ENCODE assay signal across 9 cellular contexts in genomic region chr4:1300466-1301455, GRCh38. TPM values are rescaled to one million over a fixed set of nuclear protein-coding genes. Genes with fewer than 3 reads are reported as not detected.
DNase-seq lines count a peak whose midpoint lies in the region; ATAC-seq, FAIRE-seq and TF ChIP-seq lines count a peak whose summit lies in the region.
"Had no signal": no experiment of that assay in that cellular context is flagged by ENCODE, and none has a peak within 500 bp of the region (broad histone marks: within the 10 kb centered on the region; RNA-seq: fewer than 3 reads in every experiment).

No MANE protein-coding gene starts in this region.

- no peaks in the 10 kb centered on the region for H3K27me3 Mint-ChIP-seq in activated naive CD4-positive, alpha-beta T cell treated with anti-CD3 and anti-CD28 coated beads for 36 hours (ENCODE audit: low read depth)

- no peak overlapping the region for H3K27ac ChIP-seq in K562 (ENCODE audit: extremely low read depth, low read depth, low read length)
- peak overlapping the region in 2 of 3 donors; percentile 25 to 67 for H3K27ac ChIP-seq in right lobe of liver
- peak overlapping the region; percentile 45 to 56 for H3K27ac ChIP-seq in uterus
- H3K27ac ChIP-seq: KMS-11 had no signal

- CTCF ChIA-PET in activated naive CD4-positive, alpha-beta T cell treated with anti-CD3 and anti-CD28 coated beads for 36 hours (lab: Charles Lee) = interaction anchor here (0.6 to 0.7 kb wide), 2 partner anchors 61 to 246 kb away, joined by 3 to 4 read pairs; no protein-coding TSS in a partner anchor
- CTCF ChIA-PET in K562 (lab: Yijun Ruan, JAX; ENCODE audit: low intra/inter-chr PET ratio) = no interaction called here

- H4K20me1 ChIP-seq in K562 (replicated peaks; ENCODE audit: control insufficient read depth, insufficient read depth, low read length) = no peaks in the 10 kb centered on the region; the same call in 1 of the 2 replicates

- ATAC-seq in K562 (no peak), right lobe of liver (peak; percentile 54 to 75 (median 70)), HG02870 (IDR thresholded peaks at IDR 0.05; ENCODE audit: unreplicated experiment) (no peak)

- H3K4me1 Mint-ChIP-seq in activated naive CD4-positive, alpha-beta T cell treated with anti-CD3 and anti-CD28 coated beads for 36 hours (ENCODE audit: low read depth) = peaks cover 57% of the 10 kb centered on the region

- POLR2A ChIA-PET in K562 (lab: Yijun Ruan, JAX) = interaction anchor here (3.6 kb wide), 1 partner anchor 11 kb away, joined by 30 read pairs; the partner anchor contains the start of gene MAEA

- FAIRE-seq in K562 (lab: Jason Lieb, UNC) = no peak

- H3K79me2 ChIP-seq in K562 (ENCODE audit: control insufficient read depth, insufficient read depth, low read length) = peaks cover 89% of the 10 kb centered on the region

- no peak overlapping the region for H3K4me2 ChIP-seq in K562 (ENCODE audit: insufficient read depth, low read length)
- H3K4me2 ChIP-seq: KMS-11 had no signal

- peak; percentile 71 for DNase-seq in activated naive CD4-positive, alpha-beta T cell treated with anti-CD3 and anti-CD28 coated beads for 36 hours
- DNase-seq in activated naive CD4-positive, alpha-beta T cell treated with anti-CD3 and anti-CD28 coated beads, Interleukin-2, amount 50 U/mL, for 16 hours = no peak
- DNase-seq in K562 (ENCODE audit: extremely low read depth in 1 of 4, low spot score in 3 of 4) = no peak
- peak in 2 of 3 donors; percentile 60 to 76 for DNase-seq in right lobe of liver
- peak; percentile 45 to 66 for DNase-seq in uterus
- DNase-seq in NCI-H1694 treated with DMSO at 0.1 percent for 48 hours (lab: John Stamatoyannopoulos, UW) = no peak
- DNase-seq in H4 (ENCODE audit: low spot score) = no peak

- no peak overlapping the region for H3K4me3 ChIP-seq in K562
- H3K4me3 ChIP-seq in right lobe of liver = no peak overlapping the region
- H3K4me3 ChIP-seq in uterus = no peak overlapping the region

- H3K9ac ChIP-seq in K562 (ENCODE audit: insufficient read depth in 1 of 2, low read depth in 2 of 2, low read length in 2 of 2) = 0 out of 4 replicates have a peak overlapping the region, but pooled peaks of 1 of the 2 experiments have one; percentile 12
- H3K9ac ChIP-seq: KMS-11 had no signal

- no peak for TF ChIP-seq POLR2A in K562 (conservative IDR thresholded peaks at IDR 0.05)
- no peak for TF ChIP-seq POLR2A in right lobe of liver (IDR thresholded peaks at IDR 0.05)
- no peak for TF ChIP-seq POLR2A in uterus (IDR thresholded peaks at IDR 0.05)

- H3K4me1 ChIP-seq in K562 (replicated peaks in 1 of 2; ENCODE audit: control insufficient read depth in 2 of 2, insufficient read depth in 2 of 2, low read length in 2 of 2) (peaks cover 0 to 12% of the 10 kb centered on the region in 2 experiments; a peak in 4 of 5 replicates), right lobe of liver (no peaks in the 10 kb centered on the region), uterus (no peaks in the 10 kb centered on the region)

- 93% methylated on average over 38 of the region's 40 CpGs for WGBS in K562 (ENCODE audit: insufficient coverage, low coverage, missing lambda C conversion rate)
- 49% methylated on average over 12 of the region's 40 CpGs for WGBS in right lobe of liver (ENCODE audit: insufficient coverage, low coverage, low lambda C conversion rate, missing lambda C conversion rate)

- no peaks in the 10 kb centered on the region for H3K9me1 ChIP-seq in K562 (ENCODE audit: control insufficient read depth, insufficient read depth, low read length)

- TF ChIP-seq CTCF in K562 (IDR thresholded peaks at IDR 0.05 in 2 of 3, conservative IDR thresholded peaks at IDR 0.05 in 1 of 3; ENCODE audit: insufficient read depth in 2 of 3, low read depth in 1 of 3, low read length in 3 of 3) = no peak
- TF ChIP-seq CTCF in right lobe of liver (IDR thresholded peaks at IDR 0.05) = no peak
- TF ChIP-seq CTCF in uterus (IDR thresholded peaks at IDR 0.05) = no peak

- H2AFZ ChIP-seq in K562 (ENCODE audit: low read depth, low read length) = no peak overlapping the region

- BruUV-seq in K562 (replicated peaks; lab: Mats Ljungman, UMichigan) = no TSS peak

- TF ChIP-seq EP300 in K562 (IDR thresholded peaks at IDR 0.05; ENCODE audit: low read length) = no peak

- H3K36me3 ChIP-seq in K562 (ENCODE audit: control insufficient read depth, insufficient read depth, low read length) (peaks cover 74% of the 10 kb centered on the region; the same call in 2 of the 3 replicates), right lobe of liver (peaks cover 0 to 14% (median 4%) of the 10 kb centered on the region in 4 donors), uterus (no peaks in the 10 kb centered on the region)

- H3K4me3 Mint-ChIP-seq in activated naive CD4-positive, alpha-beta T cell treated with anti-CD3 and anti-CD28 coated beads for 36 hours = no peak overlapping the region

- TF ChIP-seq RAD21 in K562 (CRISPR knock-in tag; conservative IDR thresholded peaks at IDR 0.05 in 1 of 2, IDR thresholded peaks at IDR 0.05 in 1 of 2) = no peak

- peaks cover 19% of the 10 kb centered on the region for H3K36me3 Mint-ChIP-seq in activated naive CD4-positive, alpha-beta T cell treated with anti-CD3 and anti-CD28 coated beads for 36 hours (ENCODE audit: low read depth)

- H3K27me3 ChIP-seq in K562 (ENCODE audit: control insufficient read depth in 2 of 2, insufficient read depth in 2 of 2, low read length in 2 of 2) = no peaks in the 10 kb centered on the region
- no peaks in the 10 kb centered on the region for H3K27me3 ChIP-seq in right lobe of liver
- no peaks in the 10 kb centered on the region for H3K27me3 ChIP-seq in uterus

- no peaks in the 10 kb centered on the region for H3K9me3 ChIP-seq in K562 (replicated peaks; ENCODE audit: control insufficient read depth, insufficient read depth, low read depth, low read length)
- no peaks in the 10 kb centered on the region for H3K9me3 ChIP-seq in right lobe of liver
- no peaks in the 10 kb centered on the region for H3K9me3 ChIP-seq in uterus

- in situ Hi-C loops in K562 (cut with MboI) = no loop called here

- intact Hi-C loops in activated naive CD4-positive, alpha-beta T cell treated with anti-CD3 and anti-CD28 coated beads for 36 hours (cut with micrococcal nuclease) = no loop called here
- intact Hi-C loops in K562 (cut with micrococcal nuclease) = no loop called here
- intact Hi-C loops in right lobe of liver (cut with DNase I) = no loop called here
- intact Hi-C loops in uterus (cut with DNase I; ENCODE audit: low total_unique reads) = no loop called here

- no peaks in the 10 kb centered on the region for H3K9me3 Mint-ChIP-seq in activated naive CD4-positive, alpha-beta T cell treated with anti-CD3 and anti-CD28 coated beads for 36 hours

- peak overlapping the region; percentile 44 for H3K27ac Mint-ChIP-seq in activated naive CD4-positive, alpha-beta T cell treated with anti-CD3 and anti-CD28 coated beads for 36 hours

RNA-seq across cellular contexts. Expression of gene MAEA, which starts 11.1 kb away (rescaled TPM):
- 10 to 100 TPM; 25.2 to 29.4 TPM for total RNA-seq in activated naive CD4-positive, alpha-beta T cell treated with anti-CD3 and anti-CD28 coated beads for 36 hours
- total RNA-seq in K562 (2011; cell fraction: chromatin; rRNA removed; ENCODE audit: low replicate concordance) = 97.9 and 170 TPM in 2 replicates
- 114 and 125 TPM in 2 replicates for total RNA-seq in K562 (2011; cell fraction: nucleolus; rRNA removed)
- total RNA-seq in K562 (2011; cell fraction: nucleoplasm; rRNA removed) = 91.9 and 96.7 TPM in 2 replicates
- 63.2 and 104 TPM in 2 replicates for total RNA-seq in K562 (2014; rRNA removed)
- 18.7 and 20.5 TPM in 2 replicates for total RNA-seq in K562 (2014; rRNA removed; fragmentation: Illumina TruSeq; extraction: Trizol)
- total RNA-seq in K562 (2015; rRNA removed; fragmentation: Illumina TruSeq; extraction: Trizol) = 45.0 and 48.7 TPM in 2 replicates
- 84.4 and 86.5 TPM in 2 replicates for total RNA-seq in K562 (2021)
- polyA plus RNA-seq in K562 (2011; rRNA removed) = 59.3 and 60.8 TPM in 2 replicates
- polyA plus RNA-seq in K562 (2011; cell fraction: cytosol; rRNA removed) = 74.2 and 137 TPM in 2 replicates
- polyA plus RNA-seq in K562 (2011; cell fraction: nucleus; rRNA removed) = 133 and 220 TPM in 2 replicates
- polyA plus RNA-seq in K562 (2012) = 70.1 and 73.0 TPM in 2 replicates
- polyA plus RNA-seq in K562 (2014; fragmentation: Illumina TruSeq; extraction: Trizol) = 34.3 and 57.0 TPM in 2 replicates
- polyA plus RNA-seq in K562 (2014; fragmentation: Nextera tagmentation; extraction: Ambion mirVana) = 1 to 10 TPM; 2.1 to 4.7 TPM
- polyA plus RNA-seq in K562 (2014; rRNA removed) = 72.5 and 74.7 TPM in 2 replicates
- 25.7 and 39.9 TPM in 2 replicates for polyA minus RNA-seq in K562 (2011; rRNA and poly(A)+ RNA removed)
- polyA minus RNA-seq in K562 (2011; cell fraction: cytosol; rRNA and poly(A)+ RNA removed) = 62.0 and 64.6 TPM in 2 replicates
- polyA minus RNA-seq in K562 (2011; cell fraction: nucleus; rRNA and poly(A)+ RNA removed) = 51.3 and 58.3 TPM in 2 replicates
- 10 to 100 TPM; 24.3 to 42.0 (median 27.9) TPM for total RNA-seq in right lobe of liver
- 10 to 100 TPM; 32.3 to 70.7 (median 67.8) TPM for total RNA-seq in uterus
- 54.3 and 69.4 TPM in 2 replicates for total RNA-seq in H4 (2014; rRNA removed; shearing (Covaris generic))

RNA-seq across cellular contexts. Expression of gene UVSSA, which starts 46.2 kb away (rescaled TPM):
- 10 to 100 TPM; 20.0 to 24.3 TPM for total RNA-seq in activated naive CD4-positive, alpha-beta T cell treated with anti-CD3 and anti-CD28 coated beads for 36 hours
- 74.2 and 130 TPM in 2 replicates for total RNA-seq in K562 (2011; cell fraction: chromatin; rRNA removed; ENCODE audit: low replicate concordance)
- total RNA-seq in K562 (2011; cell fraction: nucleolus; rRNA removed) = 56.7 and 60.5 TPM in 2 replicates
- 48.0 and 51.4 TPM in 2 replicates for total RNA-seq in K562 (2011; cell fraction: nucleoplasm; rRNA removed)
- total RNA-seq in K562 (2014; rRNA removed) (4.5 and 5.4 TPM in 2 replicates), K562 (2014; rRNA removed; fragmentation: Illumina TruSeq; extraction: Trizol) (1.5 TPM in 2 replicates), K562 (2015; rRNA removed; fragmentation: Illumina TruSeq; extraction: Trizol) (2.6 and 2.9 TPM in 2 replicates), K562 (2021) (12.4 and 14.6 TPM in 2 replicates), right lobe of liver (10 to 100 TPM in 3 of 6 experiments, 1 to 10 TPM in 3; 9.1 to 14.5 (median 11.3) TPM), uterus (10 to 100 TPM; 13.1 to 37.2 (median 19.3) TPM)
- polyA plus RNA-seq in K562 (2011; rRNA removed) (3.5 and 7.2 TPM in 2 replicates), K562 (2014; fragmentation: Illumina TruSeq; extraction: Trizol) (3.3 and 4.7 TPM in 2 replicates), K562 (2014; fragmentation: Nextera tagmentation; extraction: Ambion mirVana) (under 1 TPM; 0.21 to 0.27 TPM), K562 (2014; rRNA removed) (5.8 and 9.2 TPM in 2 replicates)
- 3.2 and 3.4 TPM in 2 replicates for polyA plus RNA-seq in K562 (2011; cell fraction: cytosol; rRNA removed)
- polyA plus RNA-seq in K562 (2011; cell fraction: nucleus; rRNA removed) = 46.4 and 58.8 TPM in 2 replicates
- polyA plus RNA-seq in K562 (2012) = 5.4 and 8.3 TPM in 2 replicates
- polyA minus RNA-seq in K562 (2011; rRNA and poly(A)+ RNA removed) = 2.9 and 3.6 TPM in 2 replicates
- 3.3 TPM in 2 replicates for polyA minus RNA-seq in K562 (2011; cell fraction: cytosol; rRNA and poly(A)+ RNA removed)
- polyA minus RNA-seq in K562 (2011; cell fraction: nucleus; rRNA and poly(A)+ RNA removed) = 12.8 and 18.4 TPM in 2 replicates
- 1.7 and 2.5 TPM in 2 replicates for total RNA-seq in H4 (2014; rRNA removed; shearing (Covaris generic))

RNA-seq across cellular contexts. Expression of gene CTBP1, which starts 51.8 kb away (rescaled TPM):
- 100 to 1,000 TPM; 136 to 140 TPM for total RNA-seq in activated naive CD4-positive, alpha-beta T cell treated with anti-CD3 and anti-CD28 coated beads for 36 hours
- total RNA-seq in K562 (2011; cell fraction: chromatin; rRNA removed; ENCODE audit: low replicate concordance) = 63.5 and 142 TPM in 2 replicates
- total RNA-seq in K562 (2011; cell fraction: nucleolus; rRNA removed) = 94.5 and 102 TPM in 2 replicates
- total RNA-seq in K562 (2011; cell fraction: nucleoplasm; rRNA removed) = 48.0 and 62.1 TPM in 2 replicates
- total RNA-seq in K562 (2014; rRNA removed) = 162 and 230 TPM in 2 replicates
- 27.2 and 30.4 TPM in 2 replicates for total RNA-seq in K562 (2014; rRNA removed; fragmentation: Illumina TruSeq; extraction: Trizol)
- total RNA-seq in K562 (2015; rRNA removed; fragmentation: Illumina TruSeq; extraction: Trizol) = 67.9 and 70.4 TPM in 2 replicates
- 134 and 148 TPM in 2 replicates for total RNA-seq in K562 (2021)
- 68.2 and 72.3 TPM in 2 replicates for polyA plus RNA-seq in K562 (2011; rRNA removed)
- 113 and 437 TPM in 2 replicates for polyA plus RNA-seq in K562 (2011; cell fraction: cytosol; rRNA removed)
- polyA plus RNA-seq in K562 (2011; cell fraction: nucleus; rRNA removed) = 168 and 330 TPM in 2 replicates
- 113 and 126 TPM in 2 replicates for polyA plus RNA-seq in K562 (2012)
- 64.0 and 116 TPM in 2 replicates for polyA plus RNA-seq in K562 (2014; fragmentation: Illumina TruSeq; extraction: Trizol)
- 10 to 100 TPM; 14.5 to 20.0 TPM for polyA plus RNA-seq in K562 (2014; fragmentation: Nextera tagmentation; extraction: Ambion mirVana)
- 111 and 118 TPM in 2 replicates for polyA plus RNA-seq in K562 (2014; rRNA removed)
- 33.8 and 54.2 TPM in 2 replicates for polyA minus RNA-seq in K562 (2011; rRNA and poly(A)+ RNA removed)
- 135 and 154 TPM in 2 replicates for polyA minus RNA-seq in K562 (2011; cell fraction: cytosol; rRNA and poly(A)+ RNA removed)
- polyA minus RNA-seq in K562 (2011; cell fraction: nucleus; rRNA and poly(A)+ RNA removed) = 39.7 and 56.8 TPM in 2 replicates
- total RNA-seq in right lobe of liver = 10 to 100 TPM; 74.8 to 85.5 (median 79.4) TPM
- total RNA-seq in uterus = 100 to 1,000 TPM; 104 to 193 (median 162) TPM
- total RNA-seq in H4 (2014; rRNA removed; shearing (Covaris generic)) = 81.0 and 106 TPM in 2 replicates

Comparison
In these comparisons a context has a peak if more than half of its experiments do, and no peak if none do; other contexts are left out.
1. DNase-seq: peak in activated naive CD4-positive, alpha-beta T cell treated with anti-CD3 and anti-CD28 coated beads for 36 hours (single experiment), right lobe of liver (2 of 3) and uterus (2 of 2); none in activated naive CD4-positive, alpha-beta T cell treated with anti-CD3 and anti-CD28 coated beads, Interleukin-2, amount 50 U/mL, for 16 hours (single experiment), K562 (0 of 4), NCI-H1694 treated with DMSO at 0.1 percent for 48 hours (single experiment) and H4 (single experiment).
2. ATAC-seq: peak in right lobe of liver (4 of 4); none in K562 (single experiment) and HG02870 (single experiment).